1 cellular context compared by ENCODE assay signal in the genomic region with DNA sequence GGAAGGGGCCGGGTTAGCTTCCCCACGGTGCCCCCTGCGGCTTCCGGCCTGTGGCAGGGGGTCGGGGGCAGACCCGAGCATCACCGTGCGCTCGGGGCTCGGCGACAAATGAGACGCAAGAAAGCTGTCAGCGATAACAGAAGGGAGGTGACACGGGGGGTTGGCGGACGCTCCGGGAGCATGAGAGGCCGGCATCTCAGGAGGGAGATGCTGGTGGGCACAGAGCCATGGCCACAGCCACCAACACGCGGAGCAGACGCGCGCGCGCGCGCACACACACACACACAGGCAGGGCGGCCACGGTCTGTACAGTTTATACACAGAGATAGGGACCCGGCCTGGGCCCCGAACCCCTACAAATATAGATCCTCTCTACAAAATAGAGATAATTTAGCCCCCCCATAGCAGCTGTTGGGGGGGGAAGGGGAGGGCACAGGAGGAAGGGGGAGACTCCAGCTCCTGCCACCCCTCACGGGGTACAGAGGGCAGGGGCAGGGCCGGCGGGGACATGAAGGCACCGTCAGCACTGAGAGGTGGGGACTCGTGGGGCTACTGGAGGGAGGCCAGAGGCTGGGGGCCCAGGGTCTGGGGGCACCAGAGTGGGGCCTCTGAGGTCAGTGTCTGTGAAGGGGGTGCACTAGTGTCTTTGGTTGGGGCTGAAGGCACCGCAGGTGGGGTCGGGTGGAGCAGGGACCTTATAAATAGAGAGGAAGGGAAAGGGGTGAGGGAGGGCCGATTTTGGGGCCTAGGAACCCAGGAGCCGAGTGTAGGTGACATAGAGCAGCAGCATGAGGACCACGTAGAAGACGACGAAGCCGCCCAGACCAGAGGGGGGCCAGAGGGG.
TF ChIP-seq lines count a peak whose summit lies in the region.

No MANE protein-coding gene starts in this region.

TF ChIP-seq in K562, 482 proteins besides CTCF, POLR2A, EP300 and RAD21:
- no peak for TF ChIP-seq CREBBP (IDR thresholded peaks at IDR 0.05; ENCODE audit: low read depth, low read length)
- peak; percentile 26 for TF ChIP-seq HMGN3 (IDR thresholded peaks at IDR 0.05; ENCODE audit: borderline replicate concordance, extremely low read depth, insufficient read length, low read depth, low read length)
- TF ChIP-seq, protein P1, sequence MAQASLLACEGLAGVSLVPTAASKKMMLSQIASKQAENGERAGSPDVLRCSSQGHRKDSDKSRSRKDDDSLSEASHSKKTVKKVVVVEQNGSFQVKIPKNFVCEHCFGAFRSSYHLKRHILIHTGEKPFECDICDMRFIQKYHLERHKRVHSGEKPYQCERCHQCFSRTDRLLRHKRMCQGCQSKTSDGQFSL (CRISPR knock-in tag; IDR thresholded peaks at IDR 0.05) = no peak
- TF ChIP-seq, protein P1 (tag; IDR thresholded peaks at IDR 0.05) = 0 out of 4 replicates have a peak, but pooled peaks of 1 of the 2 experiments have one; percentile 25
- no peak for TF ChIP-seq STAG1 (CRISPR knock-in tag; IDR thresholded peaks at IDR 0.05; ENCODE audit: borderline replicate concordance)
- peak; percentile 69 for TF ChIP-seq RBM22 (IDR thresholded peaks at IDR 0.05; ENCODE audit: low read depth, low read length, poor library complexity, severe bottlenecking)
- peak; percentile 12 for TF ChIP-seq RBFOX2 (IDR thresholded peaks at IDR 0.05; ENCODE audit: low read depth, low read length)
- no peak for TF ChIP-seq ZNF75A (CRISPR knock-in tag; IDR thresholded peaks at IDR 0.05)
- peak; percentile 71 for TF ChIP-seq POLR2G (IDR thresholded peaks at IDR 0.05; ENCODE audit: low read depth, low read length)
